11 cellular contexts compared by ENCODE assay signal in genomic region chr9:117995-118467, GRCh38. TPM values are rescaled to one million over a fixed set of nuclear protein-coding genes. Genes with fewer than 3 reads are reported as not detected.
DNase-seq lines count a peak whose midpoint lies in the region; TF ChIP-seq lines count a peak whose summit lies in the region.
"Not testable (repeated sequence)": the region's sequence is repeated elsewhere in the genome, so short reads cannot be mapped to it uniquely, and the experiment has no call there.
"Had no signal": no experiment of that assay in that cellular context is flagged by ENCODE, and none has a peak within 500 bp of the region (broad histone marks: within the 10 kb centered on the region; RNA-seq: fewer than 3 reads in every experiment).

Gene FOXD4, minus strand, starts transcription at chr9:118417. Its CDS starts 298 bp downstream, at chr9:118119.

- not testable (repeated sequence) for H3K9me3 ChIP-seq in CD4-positive, alpha-beta memory T cell (ENCODE audit: control insufficient read depth in 1 of 2, low read length in 2 of 2); neural progenitor cell (ENCODE audit: low read depth)

- intact Hi-C loops in CD4-positive, alpha-beta memory T cell (cut with micrococcal nuclease): not testable (repeated sequence)

- peaks cover 0 to 17% (median 0%) of the 10 kb centered on the region in 8 donors for H3K9me3 Mint-ChIP-seq in CD4-positive, alpha-beta memory T cell
- not testable (repeated sequence) for H3K9me3 Mint-ChIP-seq in IgD-negative memory B cell; activated CD4-positive, alpha-beta memory T cell treated with anti-CD3 and anti-CD28 coated beads, Interleukin-2, amount 10 ng/mL, durations not matched to agents 7 days and 5 days; activated naive CD8-positive, alpha-beta T cell (ENCODE audit: low read depth); endothelial cell (ENCODE audit: unreplicated experiment); neural progenitor cell; stimulated activated naive CD8-positive, alpha-beta T cell treated with anti-CD3 and anti-CD28 coated beads, Interleukin-15, Interleukin-2, amounts not matched to agents 100 ng/mL and 50 ng/mL, for 24 hours

- H3K27me3 Mint-ChIP-seq in CD4-positive, alpha-beta memory T cell: peaks cover 14 to 23% of the 10 kb centered on the region in 2 donors
- H3K27me3 Mint-ChIP-seq in IgD-negative memory B cell (peaks cover 27% of the 10 kb centered on the region), endothelial cell (ENCODE audit: unreplicated experiment) (peaks cover 13% of the 10 kb centered on the region), neural progenitor cell (ENCODE audit: insufficient read depth, low read depth) (peaks cover 40% of the 10 kb centered on the region)
- H3K27me3 Mint-ChIP-seq in activated CD4-positive, alpha-beta memory T cell treated with anti-CD3 and anti-CD28 coated beads, Interleukin-2, amount 10 ng/mL, durations not matched to agents 7 days and 5 days: peaks cover 28% of the 10 kb centered on the region
- peaks cover 22% of the 10 kb centered on the region for H3K27me3 Mint-ChIP-seq in activated naive CD8-positive, alpha-beta T cell
- H3K27me3 Mint-ChIP-seq in stimulated activated naive CD8-positive, alpha-beta T cell treated with anti-CD3 and anti-CD28 coated beads, Interleukin-15, Interleukin-2, amounts not matched to agents 100 ng/mL and 50 ng/mL, for 24 hours: peaks cover 34% of the 10 kb centered on the region

- not testable (repeated sequence) for H3K27me3 ChIP-seq in CD4-positive, alpha-beta memory T cell (ENCODE audit: insufficient read depth, low read length)
- peaks cover 63% of the 10 kb centered on the region for H3K27me3 ChIP-seq in neural progenitor cell

- H3K4me1 ChIP-seq in CD4-positive, alpha-beta memory T cell (ENCODE audit: insufficient read depth, low read length): peaks cover 10% of the 10 kb centered on the region
- not testable (repeated sequence) for H3K4me1 ChIP-seq in neural progenitor cell

- H3F3A ChIP-seq in neural progenitor cell (ENCODE audit: low read depth): not testable (repeated sequence)

- not testable (repeated sequence) for DNase-seq in CD4-positive, alpha-beta memory T cell; activated CD4-positive, alpha-beta memory T cell treated with anti-CD3 and anti-CD28 coated beads, Interleukin-2, amount 10 ng/mL, durations not matched to agents 7 days and 5 days; endothelial cell (ENCODE audit: low spot score)
- peak; percentile 5 for DNase-seq in left kidney (ENCODE audit: low read depth, low spot score)
- peak; percentile 10 for DNase-seq in neural progenitor cell (ENCODE audit: low spot score)

- H3K4me1 Mint-ChIP-seq in CD4-positive, alpha-beta memory T cell: peaks cover 10 to 27% (median 17%) of the 10 kb centered on the region in 4 donors
- peaks cover 5 to 13% (median 8%) of the 10 kb centered on the region in 3 donors for H3K4me1 Mint-ChIP-seq in IgD-negative memory B cell
- peaks cover 23% of the 10 kb centered on the region for H3K4me1 Mint-ChIP-seq in activated CD4-positive, alpha-beta memory T cell treated with anti-CD3 and anti-CD28 coated beads, Interleukin-2, amount 10 ng/mL, durations not matched to agents 7 days and 5 days
- peaks cover 23% of the 10 kb centered on the region for H3K4me1 Mint-ChIP-seq in activated naive CD8-positive, alpha-beta T cell (ENCODE audit: low read depth)
- H3K4me1 Mint-ChIP-seq in endothelial cell (ENCODE audit: unreplicated experiment): peaks cover 13% of the 10 kb centered on the region
- H3K4me1 Mint-ChIP-seq in neural progenitor cell: peaks cover 12% of the 10 kb centered on the region
- H3K4me1 Mint-ChIP-seq in stimulated activated naive CD8-positive, alpha-beta T cell treated with anti-CD3 and anti-CD28 coated beads, Interleukin-15, Interleukin-2, amounts not matched to agents 100 ng/mL and 50 ng/mL, for 24 hours (ENCODE audit: low read depth): peaks cover 25% of the 10 kb centered on the region

- not testable (repeated sequence) for H3K36me3 ChIP-seq in CD4-positive, alpha-beta memory T cell (ENCODE audit: insufficient read depth, low read length); neural progenitor cell

- CTCF ChIA-PET in CD4-positive, alpha-beta memory T cell (lab: Charles Lee; ENCODE audit: partially characterized antibody); activated CD4-positive, alpha-beta memory T cell treated with anti-CD3 and anti-CD28 coated beads, Interleukin-2, amount 10 ng/mL, durations not matched to agents 7 days and 5 days (lab: Charles Lee): not testable (repeated sequence)

- H3K4me3 ChIP-seq in CD4-positive, alpha-beta memory T cell (ENCODE audit: low read length in 2 of 2): not testable (repeated sequence)
- H3K4me3 ChIP-seq in neural progenitor cell: peak within 1 kb of the TSS; percentile 46

- TF ChIP-seq CTCF in endothelial cell (IDR thresholded peaks at IDR 0.05; ENCODE audit: unreplicated experiment); neural progenitor cell (IDR thresholded peaks at IDR 0.05): not testable (repeated sequence)

- POLR2A ChIA-PET in CD4-positive, alpha-beta memory T cell (lab: Charles Lee; ENCODE audit: partially characterized antibody); activated CD4-positive, alpha-beta memory T cell treated with anti-CD3 and anti-CD28 coated beads, Interleukin-2, amount 10 ng/mL, durations not matched to agents 7 days and 5 days (lab: Charles Lee): not testable (repeated sequence)

- not testable (repeated sequence) for H3K9ac ChIP-seq in neural progenitor cell

- H3K27ac ChIP-seq in CD4-positive, alpha-beta memory T cell (ENCODE audit: low read depth, low read length); neural progenitor cell: not testable (repeated sequence)

- not testable (repeated sequence) for H3K79me2 ChIP-seq in neural progenitor cell (ENCODE audit: low read depth)

- H3K4me3 Mint-ChIP-seq in CD4-positive, alpha-beta memory T cell: peak within 1 kb of the TSS; percentile 36 to 77 (median 70)
- H3K4me3 Mint-ChIP-seq in IgD-negative memory B cell (peak within 1 kb of the TSS; percentile 68 to 91 (median 85)), endothelial cell (ENCODE audit: unreplicated experiment) (peak within 1 kb of the TSS; percentile 71), neural progenitor cell (peak within 1 kb of the TSS; percentile 82)
- peak within 1 kb of the TSS; percentile 44 for H3K4me3 Mint-ChIP-seq in activated CD4-positive, alpha-beta memory T cell treated with anti-CD3 and anti-CD28 coated beads, Interleukin-2, amount 10 ng/mL, durations not matched to agents 7 days and 5 days
- peak within 1 kb of the TSS; percentile 49 for H3K4me3 Mint-ChIP-seq in activated naive CD8-positive, alpha-beta T cell
- peak within 1 kb of the TSS; percentile 68 for H3K4me3 Mint-ChIP-seq in stimulated activated naive CD8-positive, alpha-beta T cell treated with anti-CD3 and anti-CD28 coated beads, Interleukin-15, Interleukin-2, amounts not matched to agents 100 ng/mL and 50 ng/mL, for 24 hours

- H3K36me3 Mint-ChIP-seq in CD4-positive, alpha-beta memory T cell; IgD-negative memory B cell; activated CD4-positive, alpha-beta memory T cell treated with anti-CD3 and anti-CD28 coated beads, Interleukin-2, amount 10 ng/mL, durations not matched to agents 7 days and 5 days (ENCODE audit: low read depth); activated naive CD8-positive, alpha-beta T cell; endothelial cell (ENCODE audit: low read depth, unreplicated experiment); neural progenitor cell; stimulated activated naive CD8-positive, alpha-beta T cell treated with anti-CD3 and anti-CD28 coated beads, Interleukin-15, Interleukin-2, amounts not matched to agents 100 ng/mL and 50 ng/mL, for 24 hours (ENCODE audit: low read depth): not testable (repeated sequence)

- peak within 1 kb of the TSS in 3 of 7 donors; percentile 29 to 53 (median 53) for H3K27ac Mint-ChIP-seq in CD4-positive, alpha-beta memory T cell
- peak within 1 kb of the TSS in 2 of 3 donors; percentile 72 to 87 for H3K27ac Mint-ChIP-seq in IgD-negative memory B cell
- H3K27ac Mint-ChIP-seq in activated CD4-positive, alpha-beta memory T cell treated with anti-CD3 and anti-CD28 coated beads, Interleukin-2, amount 10 ng/mL, durations not matched to agents 7 days and 5 days; activated naive CD8-positive, alpha-beta T cell; endothelial cell (ENCODE audit: unreplicated experiment); neural progenitor cell; stimulated activated naive CD8-positive, alpha-beta T cell treated with anti-CD3 and anti-CD28 coated beads, Interleukin-15, Interleukin-2, amounts not matched to agents 100 ng/mL and 50 ng/mL, for 24 hours: not testable (repeated sequence)

- not testable (repeated sequence) for H2AFZ ChIP-seq in neural progenitor cell (replicated peaks)

- peaks cover 36% of the 10 kb centered on the region for H4K20me1 ChIP-seq in neural progenitor cell (ENCODE audit: low read depth)

- peak within 1 kb of the TSS; percentile 75 for H3K4me2 ChIP-seq in neural progenitor cell

RNA-seq across cellular contexts. Expression of gene FOXD4, which starts in this region (rescaled TPM):
- total RNA-seq in CD4-positive, alpha-beta memory T cell: under 1 TPM; 0.30 to 0.35 TPM
- polyA plus RNA-seq in CD4-positive, alpha-beta memory T cell: not detected
- polyA plus RNA-seq in IgD-negative memory B cell: not detected
- total RNA-seq in activated CD4-positive, alpha-beta memory T cell treated with anti-CD3 and anti-CD28 coated beads, Interleukin-2, amount 10 ng/mL, durations not matched to agents 7 days and 5 days: under 1 TPM; 0.13 to 0.20 TPM
- total RNA-seq in endothelial cell (ENCODE audit: unreplicated experiment) (0.49 TPM), neural progenitor cell (ENCODE audit: low replicate concordance) (0.12 TPM in 1 of 2 replicates, not detected in the other)
- total RNA-seq: A673, H4, ureter had no signal

Comparison
In these comparisons a context has a peak if more than half of its experiments do, and no peak if none do; other contexts are left out.
1. Peak in DNase-seq, H3K4me3 ChIP-seq and H3K4me2 ChIP-seq in neural progenitor cell; RNA of the gene not detected or under 1 TPM.